9 cellular contexts compared by ENCODE assay signal in genomic region chr19:50794074-50794777, GRCh38. TPM values are rescaled to one million over a fixed set of nuclear protein-coding genes. Genes with fewer than 3 reads are reported as not detected.
A peak's percentile ranks its signal among the peaks of the same experiment; 100 is the strongest.
DNase-seq lines count a peak whose midpoint lies in the region; ATAC-seq and TF ChIP-seq lines count a peak whose summit lies in the region.
"Had no signal": no experiment of that assay in that cellular context is flagged by ENCODE, and none has a peak within 500 bp of the region (broad histone marks: within the 10 kb centered on the region; RNA-seq: fewer than 3 reads in every experiment).

No MANE protein-coding gene starts in this region.

- no peaks in the 10 kb centered on the region for H3K27me3 ChIP-seq in tibial nerve
- no peaks in the 10 kb centered on the region for H3K27me3 ChIP-seq in CD8-positive, alpha-beta memory T cell (ENCODE audit: insufficient read depth, low read length, poor library complexity, severe bottlenecking)

- H3K4me3 Mint-ChIP-seq in activated naive CD4-positive, alpha-beta T cell treated with anti-CD3 and anti-CD28 coated beads for 36 hours: no peak overlapping the region
- H3K4me3 Mint-ChIP-seq in activated naive CD4-positive, alpha-beta T cell treated with anti-CD3 and anti-CD28 coated beads, Interleukin-2, amount 10 ng/mL, durations not matched to agents 7 days and 5 days: no peak overlapping the region
- no peak overlapping the region for H3K4me3 Mint-ChIP-seq in glutamatergic neuron (ENCODE audit: unreplicated experiment)
- H3K4me3 Mint-ChIP-seq in CD8-positive, alpha-beta memory T cell: no peak overlapping the region

- H3K4me3 ChIP-seq in tibial nerve: no peak overlapping the region
- no peak overlapping the region for H3K4me3 ChIP-seq in CD8-positive, alpha-beta memory T cell (ENCODE audit: low read length)

- H3K27ac ChIP-seq in tibial nerve: no peak overlapping the region
- H3K27ac ChIP-seq in CD8-positive, alpha-beta memory T cell (ENCODE audit: low read depth, low read length): no peak overlapping the region
- H3K27ac ChIP-seq: KMS-11 had no signal

- H3K4me1 ChIP-seq in tibial nerve: no peaks in the 10 kb centered on the region
- no peaks in the 10 kb centered on the region for H3K4me1 ChIP-seq in CD8-positive, alpha-beta memory T cell (ENCODE audit: insufficient read depth, low read length)

- no peak for TF ChIP-seq EP300 in tibial nerve (IDR thresholded peaks at IDR 0.05)

- peaks cover 0 to 39% (median 2%) of the 10 kb centered on the region in 3 donors for H3K36me3 ChIP-seq in tibial nerve
- H3K36me3 ChIP-seq in CD8-positive, alpha-beta memory T cell (ENCODE audit: insufficient read depth, low read length): no peaks in the 10 kb centered on the region

- H3K4me1 Mint-ChIP-seq in activated naive CD4-positive, alpha-beta T cell treated with anti-CD3 and anti-CD28 coated beads for 36 hours (ENCODE audit: low read depth): peaks cover 6% of the 10 kb centered on the region
- H3K4me1 Mint-ChIP-seq in activated naive CD4-positive, alpha-beta T cell treated with anti-CD3 and anti-CD28 coated beads, Interleukin-2, amount 10 ng/mL, durations not matched to agents 7 days and 5 days: peaks cover 7% of the 10 kb centered on the region
- H3K4me1 Mint-ChIP-seq in glutamatergic neuron (ENCODE audit: low read depth, unreplicated experiment): no peaks in the 10 kb centered on the region
- H3K4me1 Mint-ChIP-seq in CD8-positive, alpha-beta memory T cell: peaks cover 0 to 13% (median 4%) of the 10 kb centered on the region in 3 donors

- no peaks in the 10 kb centered on the region for H3K9me3 Mint-ChIP-seq in activated naive CD4-positive, alpha-beta T cell treated with anti-CD3 and anti-CD28 coated beads for 36 hours
- no peaks in the 10 kb centered on the region for H3K9me3 Mint-ChIP-seq in activated naive CD4-positive, alpha-beta T cell treated with anti-CD3 and anti-CD28 coated beads, Interleukin-2, amount 10 ng/mL, durations not matched to agents 7 days and 5 days
- H3K9me3 Mint-ChIP-seq in activated naive CD4-positive, alpha-beta T cell treated with anti-CD3 and anti-CD28 coated beads, Interleukin-2, amount 50 U/mL, for 72 hours: no peaks in the 10 kb centered on the region
- H3K9me3 Mint-ChIP-seq in glutamatergic neuron (ENCODE audit: unreplicated experiment): peaks cover 7% of the 10 kb centered on the region
- no peaks in the 10 kb centered on the region for H3K9me3 Mint-ChIP-seq in CD8-positive, alpha-beta memory T cell

- WGBS in tibial nerve, 2 donors: 31 to 33% methylated on average over 11 of the region's 11 CpGs

- CTCF ChIA-PET in activated naive CD4-positive, alpha-beta T cell treated with anti-CD3 and anti-CD28 coated beads for 36 hours (lab: Charles Lee): interaction anchor here (1.2 kb wide), 2 partner anchors 10 to 16 kb away, joined by 3 read pairs; no protein-coding TSS in a partner anchor
- CTCF ChIA-PET in activated naive CD4-positive, alpha-beta T cell treated with anti-CD3 and anti-CD28 coated beads, Interleukin-2, amount 10 ng/mL, durations not matched to agents 7 days and 5 days (lab: Charles Lee): no interaction called here
- CTCF ChIA-PET in CD8-positive, alpha-beta memory T cell (lab: Charles Lee): interaction anchor here (1.0 to 1.5 kb wide), 2 partner anchors 10 to 437 kb away, joined by 4 to 5 read pairs; no protein-coding TSS in a partner anchor

- TF ChIP-seq POLR2A in tibial nerve (IDR thresholded peaks at IDR 0.05): no peak

- H3K9me3 ChIP-seq in tibial nerve: no peaks in the 10 kb centered on the region
- no peaks in the 10 kb centered on the region for H3K9me3 ChIP-seq in CD8-positive, alpha-beta memory T cell (ENCODE audit: low read length)

- no peak for TF ChIP-seq CTCF in tibial nerve (IDR thresholded peaks at IDR 0.05)
- TF ChIP-seq CTCF in glutamatergic neuron (IDR thresholded peaks at IDR 0.05; ENCODE audit: partially characterized antibody, unreplicated experiment): no peak

- intact Hi-C loops in activated naive CD4-positive, alpha-beta T cell treated with anti-CD3 and anti-CD28 coated beads for 36 hours (cut with micrococcal nuclease): loop anchor here (1.0 kb wide), 1 partner anchor 128 kb away; no protein-coding TSS in a partner anchor

- peak; percentile 5 to 13 for ATAC-seq in activated naive CD4-positive, alpha-beta T cell treated with anti-CD3 and anti-CD28 coated beads, Interleukin-2, amount 50 U/mL, for 72 hours
- peak; percentile 11 for ATAC-seq in stimulated activated naive CD8-positive, alpha-beta T cell treated with anti-CD3 and anti-CD28 coated beads, Interleukin-15, Interleukin-2, amounts not matched to agents 100 U/mL and 50 U/mL, for 24 hours

- DNase-seq in activated naive CD4-positive, alpha-beta T cell treated with anti-CD3 and anti-CD28 coated beads for 36 hours: peak; percentile 56
- DNase-seq in activated naive CD4-positive, alpha-beta T cell treated with anti-CD3 and anti-CD28 coated beads, Interleukin-2, amount 10 ng/mL, durations not matched to agents 7 days and 5 days: no peak
- peak; percentile 60 for DNase-seq in NCI-H1105 treated with DMSO at 0.1 percent for 48 hours (lab: John Stamatoyannopoulos, UW)
- no peak for DNase-seq in activated naive CD4-positive, alpha-beta T cell treated with anti-CD3 and anti-CD28 coated beads, Interleukin-2, amount 50 U/mL, for 72 hours (ENCODE audit: low spot score in 2 of 2)
- DNase-seq in stimulated activated naive CD8-positive, alpha-beta T cell treated with anti-CD3 and anti-CD28 coated beads, Interleukin-15, Interleukin-2, amounts not matched to agents 100 U/mL and 50 U/mL, for 24 hours: peak; percentile 48
- no peak for DNase-seq in tibial nerve (ENCODE audit: low spot score in 2 of 2)
- no peak for DNase-seq in glutamatergic neuron
- no peak for DNase-seq in CD8-positive, alpha-beta memory T cell

- H3K27me3 Mint-ChIP-seq in activated naive CD4-positive, alpha-beta T cell treated with anti-CD3 and anti-CD28 coated beads for 36 hours (ENCODE audit: low read depth): no peaks in the 10 kb centered on the region
- no peaks in the 10 kb centered on the region for H3K27me3 Mint-ChIP-seq in activated naive CD4-positive, alpha-beta T cell treated with anti-CD3 and anti-CD28 coated beads, Interleukin-2, amount 10 ng/mL, durations not matched to agents 7 days and 5 days
- H3K27me3 Mint-ChIP-seq in glutamatergic neuron (ENCODE audit: unreplicated experiment): no peaks in the 10 kb centered on the region
- H3K27me3 Mint-ChIP-seq in CD8-positive, alpha-beta memory T cell: peaks cover 0 to 1% of the 10 kb centered on the region in 2 donors

- H3K27ac Mint-ChIP-seq in activated naive CD4-positive, alpha-beta T cell treated with anti-CD3 and anti-CD28 coated beads for 36 hours: peak overlapping the region; percentile 57
- no peak overlapping the region for H3K27ac Mint-ChIP-seq in activated naive CD4-positive, alpha-beta T cell treated with anti-CD3 and anti-CD28 coated beads, Interleukin-2, amount 10 ng/mL, durations not matched to agents 7 days and 5 days
- peak overlapping the region in 1 of 2 donors; percentile 95 for H3K27ac Mint-ChIP-seq in activated naive CD4-positive, alpha-beta T cell treated with anti-CD3 and anti-CD28 coated beads, Interleukin-2, amount 50 U/mL, for 72 hours
- H3K27ac Mint-ChIP-seq in glutamatergic neuron (ENCODE audit: unreplicated experiment): no peak overlapping the region
- H3K27ac Mint-ChIP-seq in CD8-positive, alpha-beta memory T cell: peak overlapping the region in 1 of 8 donors; percentile 58

- POLR2A ChIA-PET in CD8-positive, alpha-beta memory T cell (lab: Charles Lee): interaction anchor here (0.5 kb wide), 1 partner anchor 30 kb away, joined by 5 read pairs; no protein-coding TSS in a partner anchor

- peaks cover 9% of the 10 kb centered on the region for H3K36me3 Mint-ChIP-seq in activated naive CD4-positive, alpha-beta T cell treated with anti-CD3 and anti-CD28 coated beads for 36 hours (ENCODE audit: low read depth)
- H3K36me3 Mint-ChIP-seq in activated naive CD4-positive, alpha-beta T cell treated with anti-CD3 and anti-CD28 coated beads, Interleukin-2, amount 10 ng/mL, durations not matched to agents 7 days and 5 days: peaks cover 5% of the 10 kb centered on the region
- H3K36me3 Mint-ChIP-seq in activated naive CD4-positive, alpha-beta T cell treated with anti-CD3 and anti-CD28 coated beads, Interleukin-2, amount 50 U/mL, for 72 hours: no peaks in the 10 kb centered on the region
- peaks cover 7% of the 10 kb centered on the region for H3K36me3 Mint-ChIP-seq in glutamatergic neuron (ENCODE audit: unreplicated experiment)
- peaks cover 0 to 23% (median 1%) of the 10 kb centered on the region in 3 donors for H3K36me3 Mint-ChIP-seq in CD8-positive, alpha-beta memory T cell

RNA-seq across cellular contexts. Expression of gene ACP4, which starts 4.0 kb away (rescaled TPM):
- total RNA-seq in activated naive CD4-positive, alpha-beta T cell treated with anti-CD3 and anti-CD28 coated beads for 36 hours: not detected
- not detected for total RNA-seq in activated naive CD4-positive, alpha-beta T cell treated with anti-CD3 and anti-CD28 coated beads, Interleukin-2, amount 50 U/mL, for 72 hours
- total RNA-seq in tibial nerve (not detected), glutamatergic neuron (ENCODE audit: unreplicated experiment) (not detected)
- not detected for total RNA-seq in CD8-positive, alpha-beta memory T cell
- not detected for polyA plus RNA-seq in CD8-positive, alpha-beta memory T cell

RNA-seq across cellular contexts. Expression of gene GPR32, which starts 24.0 kb away (rescaled TPM):
- not detected for total RNA-seq in activated naive CD4-positive, alpha-beta T cell treated with anti-CD3 and anti-CD28 coated beads for 36 hours
- not detected for total RNA-seq in activated naive CD4-positive, alpha-beta T cell treated with anti-CD3 and anti-CD28 coated beads, Interleukin-2, amount 50 U/mL, for 72 hours
- total RNA-seq in tibial nerve (not detected), glutamatergic neuron (ENCODE audit: unreplicated experiment) (not detected)
- total RNA-seq in CD8-positive, alpha-beta memory T cell: not detected
- polyA plus RNA-seq in CD8-positive, alpha-beta memory T cell: not detected

RNA-seq across cellular contexts. Expression of gene KLK1, which starts 29.4 kb away (rescaled TPM):
- 1 to 10 TPM in 1 of 2 experiments, under 1 TPM in 1; 0.79 to 1.1 TPM for total RNA-seq in activated naive CD4-positive, alpha-beta T cell treated with anti-CD3 and anti-CD28 coated beads for 36 hours
- 1 to 10 TPM; 1.2 to 5.0 TPM for total RNA-seq in activated naive CD4-positive, alpha-beta T cell treated with anti-CD3 and anti-CD28 coated beads, Interleukin-2, amount 50 U/mL, for 72 hours
- 1 to 10 TPM in 2 of 4 donors, under 1 TPM in 1, not detected in 1; 0.78 to 1.8 (median 1.5) TPM for total RNA-seq in tibial nerve
- 0.49 TPM for total RNA-seq in glutamatergic neuron (ENCODE audit: unreplicated experiment)
- total RNA-seq in CD8-positive, alpha-beta memory T cell: under 1 TPM; 0.27 to 0.39 TPM
- polyA plus RNA-seq in CD8-positive, alpha-beta memory T cell: not detected

RNA-seq across cellular contexts. Expression of gene KLK15, which starts 39.1 kb away (rescaled TPM):
- not detected for total RNA-seq in activated naive CD4-positive, alpha-beta T cell treated with anti-CD3 and anti-CD28 coated beads for 36 hours
- total RNA-seq in activated naive CD4-positive, alpha-beta T cell treated with anti-CD3 and anti-CD28 coated beads, Interleukin-2, amount 50 U/mL, for 72 hours: not detected
- total RNA-seq in tibial nerve (not detected), glutamatergic neuron (ENCODE audit: unreplicated experiment) (not detected)
- not detected for total RNA-seq in CD8-positive, alpha-beta memory T cell
- not detected for polyA plus RNA-seq in CD8-positive, alpha-beta memory T cell

Comparison
In these comparisons a context has a peak if more than half of its experiments do, and no peak if none do; other contexts are left out.
1. DNase-seq: peak in activated naive CD4-positive, alpha-beta T cell treated with anti-CD3 and anti-CD28 coated beads for 36 hours (single experiment), NCI-H1105 treated with DMSO at 0.1 percent for 48 hours (single experiment) and stimulated activated naive CD8-positive, alpha-beta T cell treated with anti-CD3 and anti-CD28 coated beads, Interleukin-15, Interleukin-2, amounts not matched to agents 100 U/mL and 50 U/mL, for 24 hours (single experiment); none in activated naive CD4-positive, alpha-beta T cell treated with anti-CD3 and anti-CD28 coated beads, Interleukin-2, amount 10 ng/mL, durations not matched to agents 7 days and 5 days (single experiment), activated naive CD4-positive, alpha-beta T cell treated with anti-CD3 and anti-CD28 coated beads, Interleukin-2, amount 50 U/mL, for 72 hours (0 of 2), tibial nerve (0 of 2), glutamatergic neuron (single experiment) and CD8-positive, alpha-beta memory T cell (0 of 5).